In the genomic region with DNA sequence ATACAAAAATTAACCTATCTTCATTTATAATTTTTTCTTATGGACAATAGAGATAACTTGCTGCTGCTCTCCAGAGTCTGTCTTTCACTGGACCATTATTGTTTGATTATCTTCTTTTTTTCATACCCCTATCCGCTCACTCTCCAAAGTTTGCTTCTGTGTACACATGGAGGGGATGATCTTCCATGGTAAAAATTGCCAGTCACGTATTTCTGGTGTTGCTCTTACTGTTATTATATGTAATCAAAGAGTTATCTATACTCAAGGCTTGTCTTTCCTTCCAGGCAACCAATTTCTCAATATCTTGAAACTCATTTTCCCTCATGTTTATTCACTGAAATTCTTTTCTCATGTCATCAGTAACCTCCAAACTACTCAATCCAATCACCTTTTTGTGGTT, we compare ENCODE assay signal across 8 cellular contexts.
"Had no signal": no experiment of that assay in that cellular context is flagged by ENCODE, and none has a peak within 500 bp of the region (broad histone marks: within the 10 kb centered on the region; RNA-seq: fewer than 3 reads in every experiment).

No MANE protein-coding gene starts in this region.

- H3K27ac Mint-ChIP-seq: GM23338, H9 had no signal

- H3K4me2 ChIP-seq: GM23338 had no signal

- FAIRE-seq: H1, H54, HTR-8/SVneo, K562 had no signal

- ATAC-seq: GM23338, K562 had no signal

- H3K4me3 Mint-ChIP-seq: GM23338, H9 had no signal

- H3K9me3 Mint-ChIP-seq: GM23338 had no signal

- H3K4me1 Mint-ChIP-seq: GM23338, H9 had no signal

- H2AFZ ChIP-seq: GM23338 had no signal

- H3K4me3 ChIP-seq: GM23338, K562 had no signal

- DNase-seq: H9, HCEC 1CT, KG1 had no signal
